In genomic region chr10:47207280-47207613, GRCh38 we compare ENCODE assay signal across 12 cellular contexts.
DNase-seq lines count a peak whose midpoint lies in the region; ATAC-seq and TF ChIP-seq lines count a peak whose summit lies in the region.
"Had no signal": no experiment of that assay in that cellular context is flagged by ENCODE, and none has a peak within 500 bp of the region (broad histone marks: within the 10 kb centered on the region; RNA-seq: fewer than 3 reads in every experiment).

No MANE protein-coding gene starts in this region.

- no peak overlapping the region for H2AFZ ChIP-seq in OCI-LY1 (ENCODE audit: low read length)
- H2AFZ ChIP-seq in PC-9 = no peak overlapping the region

- H4K20me1 ChIP-seq in OCI-LY1 (ENCODE audit: insufficient read depth, low read length) (no peaks in the 10 kb centered on the region), PC-9 (ENCODE audit: insufficient read depth) (no peaks in the 10 kb centered on the region)

- in situ Hi-C loops in G401 (cut with HindIII; ENCODE audit: low sequenced_read_pairs) = no loop called here

- DNase-seq in activated naive CD4-positive, alpha-beta T cell treated with anti-CD3 and anti-CD28 coated beads, Interleukin-2, amount 10 ng/mL, durations not matched to agents 7 days and 5 days = peak; percentile 27
- DNase-seq in activated naive CD4-positive, alpha-beta T cell treated with anti-CD3 and anti-CD28 coated beads, Interleukin-2, amount 50 U/mL, for 16 hours = no peak
- DNase-seq in effector memory CD8-positive, alpha-beta T cell = no peak
- DNase-seq in G401 (ENCODE audit: low spot score) (no peak), PC-9 (no peak)
- DNase-seq: anterior cingulate cortex, midbrain, NCI-H345, tibial artery had no signal

- H3K4me1 ChIP-seq in OCI-LY1 (ENCODE audit: insufficient read depth, low read length, severe bottlenecking) (peaks cover 19% of the 10 kb centered on the region), PC-9 (replicated peaks; ENCODE audit: insufficient read depth) (no peaks in the 10 kb centered on the region)
- H3K4me1 ChIP-seq: tibial artery had no signal

- H3K36me3 Mint-ChIP-seq in activated naive CD4-positive, alpha-beta T cell treated with anti-CD3 and anti-CD28 coated beads, Interleukin-2, amount 10 ng/mL, durations not matched to agents 7 days and 5 days = no peaks in the 10 kb centered on the region
- no peaks in the 10 kb centered on the region for H3K36me3 Mint-ChIP-seq in effector memory CD8-positive, alpha-beta T cell (ENCODE audit: insufficient read depth)
- H3K36me3 Mint-ChIP-seq in stimulated activated naive CD8-positive, alpha-beta T cell treated with anti-CD3 and anti-CD28 coated beads, Interleukin-15, Interleukin-2, amounts not matched to agents 100 ng/mL and 50 ng/mL, for 24 hours (ENCODE audit: low read depth) = peaks cover under 1% of the 10 kb centered on the region

- intact Hi-C loops in PC-9 (cut with micrococcal nuclease; ENCODE audit: unreplicated experiment) = no loop called here

- H3K27me3 Mint-ChIP-seq in activated naive CD4-positive, alpha-beta T cell treated with anti-CD3 and anti-CD28 coated beads, Interleukin-2, amount 10 ng/mL, durations not matched to agents 7 days and 5 days = no peaks in the 10 kb centered on the region
- no peaks in the 10 kb centered on the region for H3K27me3 Mint-ChIP-seq in effector memory CD8-positive, alpha-beta T cell
- H3K27me3 Mint-ChIP-seq in stimulated activated naive CD8-positive, alpha-beta T cell treated with anti-CD3 and anti-CD28 coated beads, Interleukin-15, Interleukin-2, amounts not matched to agents 100 ng/mL and 50 ng/mL, for 24 hours = no peaks in the 10 kb centered on the region

- no peaks in the 10 kb centered on the region for H3K9me2 ChIP-seq in OCI-LY1 (ENCODE audit: low read depth, low read length)
- no peaks in the 10 kb centered on the region for H3K9me2 ChIP-seq in PC-9 (ENCODE audit: insufficient read depth)

- H3K4me2 ChIP-seq in OCI-LY1 (ENCODE audit: low read length) (no peak overlapping the region), PC-9 (no peak overlapping the region)

- H3K4me3 Mint-ChIP-seq in activated naive CD4-positive, alpha-beta T cell treated with anti-CD3 and anti-CD28 coated beads, Interleukin-2, amount 10 ng/mL, durations not matched to agents 7 days and 5 days = no peak overlapping the region
- H3K4me3 Mint-ChIP-seq in effector memory CD8-positive, alpha-beta T cell = peak overlapping the region; percentile 3 to 63
- H3K4me3 Mint-ChIP-seq in stimulated activated naive CD8-positive, alpha-beta T cell treated with anti-CD3 and anti-CD28 coated beads, Interleukin-15, Interleukin-2, amounts not matched to agents 100 ng/mL and 50 ng/mL, for 24 hours = peak overlapping the region; percentile 21

- no peaks in the 10 kb centered on the region for H3K36me3 ChIP-seq in OCI-LY1 (ENCODE audit: insufficient read depth, low read length)
- H3K36me3 ChIP-seq in PC-9 (ENCODE audit: low read depth) = no peaks in the 10 kb centered on the region
- H3K36me3 ChIP-seq: tibial artery had no signal

- no peaks in the 10 kb centered on the region for H3K27me3 ChIP-seq in OCI-LY1 (ENCODE audit: insufficient read depth, low read length)
- no peaks in the 10 kb centered on the region for H3K27me3 ChIP-seq in PC-9 (ENCODE audit: insufficient read depth, low read depth)
- H3K27me3 ChIP-seq: tibial artery had no signal

- POLR2A ChIA-PET in PC-9 (lab: Charles Lee; ENCODE audit: unreplicated experiment) = no interaction called here

- H3K27ac Mint-ChIP-seq in activated naive CD4-positive, alpha-beta T cell treated with anti-CD3 and anti-CD28 coated beads, Interleukin-2, amount 10 ng/mL, durations not matched to agents 7 days and 5 days = peak overlapping the region; percentile 86
- H3K27ac Mint-ChIP-seq in effector memory CD8-positive, alpha-beta T cell = peak overlapping the region in 1 of 2 donors; percentile 47
- peak overlapping the region; percentile 91 for H3K27ac Mint-ChIP-seq in stimulated activated naive CD8-positive, alpha-beta T cell treated with anti-CD3 and anti-CD28 coated beads, Interleukin-15, Interleukin-2, amounts not matched to agents 100 ng/mL and 50 ng/mL, for 24 hours

- H3K27ac ChIP-seq in OCI-LY1 (ENCODE audit: low read depth, low read length, poor library complexity, severe bottlenecking) (peak overlapping the region; percentile 60), PC-9 (no peak overlapping the region)
- H3K27ac ChIP-seq: tibial artery had no signal

- H3K9me3 ChIP-seq in OCI-LY1 (ENCODE audit: low read length) (no peaks in the 10 kb centered on the region; the same call in 1 of the 2 replicates), PC-9 (ENCODE audit: insufficient read depth, low read depth) (peaks cover 4% of the 10 kb centered on the region; the same call in 1 of the 2 replicates)

- TF ChIP-seq CTCF in OCI-LY1 (IDR thresholded peaks at IDR 0.05; ENCODE audit: low read length) (no peak), PC-9 (conservative IDR thresholded peaks at IDR 0.05) (no peak)

- peak overlapping the region; percentile 21; the same call in 1 of the 2 replicates for H3K9ac ChIP-seq in OCI-LY1 (ENCODE audit: low read length)

- no peaks in the 10 kb centered on the region for H3K9me3 Mint-ChIP-seq in activated naive CD4-positive, alpha-beta T cell treated with anti-CD3 and anti-CD28 coated beads, Interleukin-2, amount 10 ng/mL, durations not matched to agents 7 days and 5 days
- H3K9me3 Mint-ChIP-seq in effector memory CD8-positive, alpha-beta T cell = peaks cover 0 to 2% of the 10 kb centered on the region in 2 donors
- peaks cover 15% of the 10 kb centered on the region for H3K9me3 Mint-ChIP-seq in stimulated activated naive CD8-positive, alpha-beta T cell treated with anti-CD3 and anti-CD28 coated beads, Interleukin-15, Interleukin-2, amounts not matched to agents 100 ng/mL and 50 ng/mL, for 24 hours

- CTCF ChIA-PET in activated naive CD4-positive, alpha-beta T cell treated with anti-CD3 and anti-CD28 coated beads, Interleukin-2, amount 10 ng/mL, durations not matched to agents 7 days and 5 days (lab: Charles Lee) = interaction anchor here (0.8 to 2.6 kb wide), 3 partner anchors 52 to 159 kb away, joined by 3 to 8 read pairs (median 3); no protein-coding TSS in a partner anchor
- CTCF ChIA-PET in PC-9 (lab: Charles Lee) = no interaction called here

- no peak for ATAC-seq in effector memory CD8-positive, alpha-beta T cell (replicated peaks)
- ATAC-seq in HG02588 (IDR thresholded peaks at IDR 0.05; ENCODE audit: unreplicated experiment) = no peak

- no TSS peak for BruUV-seq in PC-9 (replicated peaks; lab: Mats Ljungman, UMichigan)

- H3K79me2 ChIP-seq in OCI-LY1 (ENCODE audit: insufficient read depth, low read length) (no peaks in the 10 kb centered on the region), PC-9 (ENCODE audit: low read depth) (no peaks in the 10 kb centered on the region)

- peaks cover 35% of the 10 kb centered on the region for H3K4me1 Mint-ChIP-seq in activated naive CD4-positive, alpha-beta T cell treated with anti-CD3 and anti-CD28 coated beads, Interleukin-2, amount 10 ng/mL, durations not matched to agents 7 days and 5 days
- H3K4me1 Mint-ChIP-seq in effector memory CD8-positive, alpha-beta T cell (ENCODE audit: low read depth in 2 of 2) = peaks cover 7 to 22% of the 10 kb centered on the region in 2 donors
- H3K4me1 Mint-ChIP-seq in stimulated activated naive CD8-positive, alpha-beta T cell treated with anti-CD3 and anti-CD28 coated beads, Interleukin-15, Interleukin-2, amounts not matched to agents 100 ng/mL and 50 ng/mL, for 24 hours (ENCODE audit: low read depth) = peaks cover 56% of the 10 kb centered on the region

- H3F3A ChIP-seq in OCI-LY1 (ENCODE audit: insufficient read depth, low read length) (no peaks in the 10 kb centered on the region; the same call in 1 of the 2 replicates), PC-9 (ENCODE audit: insufficient read depth, low read depth) (no peaks in the 10 kb centered on the region)

- no peak overlapping the region for H3K4me3 ChIP-seq in OCI-LY1 (ENCODE audit: low read depth, low read length, poor library complexity, severe bottlenecking)
- H3K4me3 ChIP-seq in PC-9 = no peak overlapping the region
- H3K4me3 ChIP-seq: tibial artery had no signal
